21 cellular contexts compared by ENCODE assay signal in genomic region chr15:53851110-53851833, GRCh38.
"Had no signal": no experiment of that assay in that cellular context is flagged by ENCODE, and none has a peak within 500 bp of the region (broad histone marks: within the 10 kb centered on the region; RNA-seq: fewer than 3 reads in every experiment).

No MANE protein-coding gene starts in this region.

- H3K4me1 Mint-ChIP-seq: mesothelial cell of epicardium; naive thymus-derived CD4-positive, alpha-beta T cell; nephron; neural progenitor cell; stimulated activated naive B cell treated with anti-CD40 and anti-IgM and Interleukin-4, amounts not matched to agents 10 μg/mL and 1 μg/mL and 100 μg/mL, for 72 hours had no signal

- DNase-seq: dorsolateral prefrontal cortex; effector CD4-positive, alpha-beta T cell; kidney; left lung; mesenchymal stem cell; naive thymus-derived CD4-positive, alpha-beta T cell; right cardiac atrium; spleen; stimulated activated CD4-positive, alpha-beta T cell treated with anti-CD3 and anti-CD28 coated beads, Interleukin-4, amount 100 ng/mL, for 4 hours; stimulated activated naive B cell treated with anti-CD40 and anti-IgM and Interleukin-4, amounts not matched to agents 10 μg/mL and 1 μg/mL and 100 μg/mL, for 72 hours; upper lobe of left lung had no signal

- H3K4me3 Mint-ChIP-seq: mesothelial cell of epicardium; naive thymus-derived CD4-positive, alpha-beta T cell; nephron; neural progenitor cell; stimulated activated naive B cell treated with anti-CD40 and anti-IgM and Interleukin-4, amounts not matched to agents 10 μg/mL and 1 μg/mL and 100 μg/mL, for 72 hours; stimulated activated naive CD8-positive, alpha-beta T cell treated with anti-CD3 and anti-CD28 coated beads, Interleukin-15, Interleukin-2, amounts not matched to agents 100 ng/mL and 50 ng/mL, for 24 hours had no signal

- H3K27ac Mint-ChIP-seq: mesothelial cell of epicardium; naive thymus-derived CD4-positive, alpha-beta T cell; nephron; neural progenitor cell; stimulated activated naive B cell treated with anti-CD40 and anti-IgM and Interleukin-4, amounts not matched to agents 10 μg/mL and 1 μg/mL and 100 μg/mL, for 72 hours; stimulated activated naive CD8-positive, alpha-beta T cell treated with anti-CD3 and anti-CD28 coated beads, Interleukin-15, Interleukin-2, amounts not matched to agents 100 ng/mL and 50 ng/mL, for 24 hours had no signal

- H3K36me3 Mint-ChIP-seq: neural progenitor cell; stimulated activated naive B cell treated with anti-CD40 and anti-IgM and Interleukin-4, amounts not matched to agents 10 μg/mL and 1 μg/mL and 100 μg/mL, for 72 hours had no signal

- H3K4me1 ChIP-seq: left lung, neural progenitor cell, parathyroid adenoma, prostate gland, spleen, upper lobe of left lung had no signal

- H3K4me3 ChIP-seq: dorsolateral prefrontal cortex, left lung, neural progenitor cell, prostate gland, skin epidermis, spleen, thoracic aorta, upper lobe of left lung had no signal

- H3K27me3 ChIP-seq: left lung, neural progenitor cell, spleen, upper lobe of left lung had no signal

- FAIRE-seq: colon, kidney, urothelium cell line had no signal

- H3K27me3 Mint-ChIP-seq: stimulated activated naive B cell treated with anti-CD40 and anti-IgM and Interleukin-4, amounts not matched to agents 10 μg/mL and 1 μg/mL and 100 μg/mL, for 72 hours had no signal

- H3K9me3 ChIP-seq: prostate gland had no signal

- H3K36me3 ChIP-seq: left lung, neural progenitor cell, prostate gland, spleen, thoracic aorta, upper lobe of left lung had no signal

- H3K27ac ChIP-seq: dorsolateral prefrontal cortex, left lung, neural progenitor cell, parathyroid adenoma, prostate gland, skin epidermis, spleen, thoracic aorta, upper lobe of left lung had no signal
